Comparison of ENCODE assay signal across 10 cellular contexts in genomic region chr11:68028802-68029475, GRCh38. TPM values are rescaled to one million over a fixed set of nuclear protein-coding genes. Genes with fewer than 3 reads are reported as not detected.
DNase-seq lines count a peak whose midpoint lies in the region; ATAC-seq, FAIRE-seq and TF ChIP-seq lines count a peak whose summit lies in the region.
"Had no signal": no experiment of that assay in that cellular context is flagged by ENCODE, and none has a peak within 500 bp of the region (broad histone marks: within the 10 kb centered on the region; RNA-seq: fewer than 3 reads in every experiment).

No MANE protein-coding gene starts in this region.

- ATAC-seq in T-cell (replicated peaks in 1 of 4), result no peak
- ATAC-seq in GM21360 (IDR thresholded peaks at IDR 0.05; ENCODE audit: unreplicated experiment), result no peak
- no peak for ATAC-seq in GM18517 (IDR thresholded peaks at IDR 0.05; ENCODE audit: unreplicated experiment)
- ATAC-seq: mucosa of descending colon had no signal

- peak overlapping the region; percentile 91 to 96 (median 95) for H3K4me3 Mint-ChIP-seq in T-cell
- peak overlapping the region; percentile 73 for H3K4me3 Mint-ChIP-seq in glutamatergic neuron (ENCODE audit: unreplicated experiment)

- H3K9me3 Mint-ChIP-seq in T-cell, result peaks cover 4 to 5% (median 5%) of the 10 kb centered on the region in 3 donors
- peaks cover 9% of the 10 kb centered on the region for H3K9me3 Mint-ChIP-seq in glutamatergic neuron (ENCODE audit: unreplicated experiment)

- TF ChIP-seq CTCF in 22Rv1 (IDR thresholded peaks at IDR 0.05), result no peak
- TF ChIP-seq CTCF in glutamatergic neuron (IDR thresholded peaks at IDR 0.05; ENCODE audit: partially characterized antibody, unreplicated experiment), result no peak

- no peak for DNase-seq in GM12892 (ENCODE audit: insufficient read length)
- no peak for DNase-seq in T-cell
- no peak for DNase-seq in glutamatergic neuron
- no peak for DNase-seq in SKM-1 treated with dmso at 0.1 percent for 144 hours (lab: John Stamatoyannopoulos, UW; ENCODE audit: unreplicated experiment)
- DNase-seq in foreskin melanocyte, result no peak
- DNase-seq: DMS 273 treated with DMSO at 0.1 percent for 48 hours, mucosa of descending colon had no signal

- CTCF ChIA-PET in T-cell (lab: Charles Lee), result no interaction called here

- H3K4me1 Mint-ChIP-seq in T-cell (peaks cover 19 to 29% (median 27%) of the 10 kb centered on the region in 3 donors), glutamatergic neuron (ENCODE audit: low read depth, unreplicated experiment) (peaks cover 10% of the 10 kb centered on the region)

- H3K27ac Mint-ChIP-seq in T-cell (no peak overlapping the region), glutamatergic neuron (ENCODE audit: unreplicated experiment) (peak overlapping the region; percentile 38)

- H3K27me3 Mint-ChIP-seq in T-cell (no peaks in the 10 kb centered on the region), glutamatergic neuron (ENCODE audit: unreplicated experiment) (peaks cover 9% of the 10 kb centered on the region)

- POLR2A ChIA-PET in T-cell (lab: Charles Lee), result no interaction called here

- TF ChIP-seq POLR2A in GM12892 (IDR thresholded peaks at IDR 0.05; ENCODE audit: low read depth, low read length), result no peak

- H3K36me3 Mint-ChIP-seq in T-cell, result peaks cover 9% of the 10 kb centered on the region
- peaks cover 10% of the 10 kb centered on the region for H3K36me3 Mint-ChIP-seq in glutamatergic neuron (ENCODE audit: unreplicated experiment)

- FAIRE-seq in GM12892 (lab: Jason Lieb, UNC), result peak; percentile 61

- H3K27ac ChIP-seq in 22Rv1, result peak overlapping the region; percentile 80

RNA-seq across cellular contexts. Expression of gene NDUFS8, which starts 1.5 kb away (rescaled TPM):
- polyA plus RNA-seq in GM12892 (2012; ENCODE audit: missing spikeins), result 67.3 TPM
- total RNA-seq in T-cell, result 100 to 1,000 TPM in 2 of 5 donors, 10 to 100 TPM in 3; 76.9 to 102 (median 91.1) TPM
- total RNA-seq in glutamatergic neuron (ENCODE audit: unreplicated experiment), result 136 TPM

RNA-seq across cellular contexts. Expression of gene TCIRG1, which starts 9.9 kb away (rescaled TPM):
- 32.9 TPM for polyA plus RNA-seq in GM12892 (2012; ENCODE audit: missing spikeins)
- total RNA-seq in T-cell (100 to 1,000 TPM; 184 to 292 (median 246) TPM), glutamatergic neuron (ENCODE audit: unreplicated experiment) (47.2 TPM)

RNA-seq across cellular contexts. Expression of gene ALDH3B1, which starts 18.8 kb away (rescaled TPM):
- 0.13 TPM for polyA plus RNA-seq in GM12892 (2012; ENCODE audit: missing spikeins)
- under 1 TPM; 0.20 to 0.53 (median 0.25) TPM for total RNA-seq in T-cell
- 0.22 TPM for total RNA-seq in glutamatergic neuron (ENCODE audit: unreplicated experiment)

RNA-seq across cellular contexts. Expression of gene UNC93B1, which starts 25.0 kb away (rescaled TPM):
- polyA plus RNA-seq in GM12892 (2012; ENCODE audit: missing spikeins), result 19.5 TPM
- total RNA-seq in T-cell, result 10 to 100 TPM; 16.7 to 38.6 (median 27.8) TPM
- total RNA-seq in glutamatergic neuron (ENCODE audit: unreplicated experiment), result 0.86 TPM
